Comparison of ENCODE assay signal across 8 cellular contexts in genomic region chr5:127517480-127518318, GRCh38. TPM values are rescaled to one million over a fixed set of nuclear protein-coding genes. Genes with fewer than 3 reads are reported as not detected.
DNase-seq lines count a peak whose midpoint lies in the region; ATAC-seq lines count a peak whose summit lies in the region.

TSS of gene PRRC1 (plus strand) at chr5:127517640. CDS start at chr5:127523480, 5,840 bp downstream.

- H3K4me3 Mint-ChIP-seq in CD4-positive, alpha-beta memory T cell, result peak within 1 kb of the TSS; percentile 87 to 93 (median 90)

- H3K36me3 Mint-ChIP-seq in CD4-positive, alpha-beta memory T cell, result peaks cover 27 to 28% of the 10 kb centered on the region in 2 donors

- POLR2A ChIA-PET in CD4-positive, alpha-beta memory T cell (lab: Charles Lee; ENCODE audit: partially characterized antibody), result interaction anchor here (0.6 to 2.9 kb wide), 10 partner anchors 11 to 1578 kb away, joined by 3 to 6 read pairs (median 4); no protein-coding TSS in a partner anchor

- H3K27me3 ChIP-seq in CD4-positive, alpha-beta memory T cell (ENCODE audit: insufficient read depth, low read length), result peaks cover under 1% of the 10 kb centered on the region
- H3K27me3 ChIP-seq in endocrine pancreas (ENCODE audit: control insufficient read depth, insufficient read depth, low read length), result no peaks in the 10 kb centered on the region

- ATAC-seq in GM19438 (IDR thresholded peaks at IDR 0.05; ENCODE audit: low read depth, unreplicated experiment) (peak; percentile 90), HG03571 (IDR thresholded peaks at IDR 0.05; ENCODE audit: unreplicated experiment) (peak; percentile 92)

- H3K27ac Mint-ChIP-seq in CD4-positive, alpha-beta memory T cell, result peak within 1 kb of the TSS; percentile 70 to 93 (median 88)

- H3K4me3 ChIP-seq in CD4-positive, alpha-beta memory T cell (ENCODE audit: low read length in 2 of 2), result peak within 1 kb of the TSS; percentile 79 to 97
- peak within 1 kb of the TSS; percentile 95 for H3K4me3 ChIP-seq in endocrine pancreas (ENCODE audit: control insufficient read depth, insufficient read depth, low read length)

- intact Hi-C loops in CD4-positive, alpha-beta memory T cell (cut with micrococcal nuclease), result loop anchor here (1.0 to 10.0 kb wide), 5 partner anchors 488 to 1575 kb away; partner anchors contain the start of genes GRAMD2B, ISOC1, LMNB1 and SLC12A2

- H3K4me1 ChIP-seq in CD4-positive, alpha-beta memory T cell (ENCODE audit: insufficient read depth, low read length), result peaks cover 25% of the 10 kb centered on the region
- peaks cover 11% of the 10 kb centered on the region for H3K4me1 ChIP-seq in endocrine pancreas (ENCODE audit: control insufficient read depth, insufficient read depth, low read length)

- CTCF ChIA-PET in CD4-positive, alpha-beta memory T cell (lab: Charles Lee; ENCODE audit: partially characterized antibody), result interaction anchor here (1.0 to 1.5 kb wide), 3 partner anchors 11 to 740 kb away, joined by 3 to 5 read pairs (median 4); no protein-coding TSS in a partner anchor

- H3K9ac ChIP-seq in endocrine pancreas (ENCODE audit: control insufficient read depth, insufficient read depth, low read length), result peak within 1 kb of the TSS; percentile 75

- H3K27me3 Mint-ChIP-seq in CD4-positive, alpha-beta memory T cell, result peaks cover 4% of the 10 kb centered on the region in 2 donors

- H3K9me3 Mint-ChIP-seq in CD4-positive, alpha-beta memory T cell, result peaks cover 0 to 11% (median 8%) of the 10 kb centered on the region in 8 donors

- peak within 1 kb of the TSS; percentile 87 for H3K27ac ChIP-seq in CD4-positive, alpha-beta memory T cell (ENCODE audit: low read depth, low read length)

- no peaks in the 10 kb centered on the region for H3K36me3 ChIP-seq in CD4-positive, alpha-beta memory T cell (ENCODE audit: insufficient read depth, low read length)
- no peaks in the 10 kb centered on the region for H3K36me3 ChIP-seq in endocrine pancreas (ENCODE audit: control insufficient read depth, insufficient read depth, low read length)

- H3K9me3 ChIP-seq in CD4-positive, alpha-beta memory T cell (ENCODE audit: control insufficient read depth in 1 of 2, low read length in 2 of 2), result no peaks in the 10 kb centered on the region
- H3K9me3 ChIP-seq in endocrine pancreas (ENCODE audit: control insufficient read depth, low read length), result no peaks in the 10 kb centered on the region

- DNase-seq in CD4-positive, alpha-beta memory T cell, result peak; percentile 74 to 83 (median 76)
- DNase-seq in NOMO-1 (lab: John Stamatoyannopoulos, UW; ENCODE audit: unreplicated experiment in 2 of 2) (peak; percentile 81 to 88), mesenteric fat pad (ENCODE audit: low spot score) (peak; percentile 91)
- peak; percentile 65 for DNase-seq in activated CD8-positive, alpha-beta memory T cell treated with anti-CD3 and anti-CD28 coated beads for 4 hours (ENCODE audit: low read depth in 2 of 2)
- peak; percentile 62 for DNase-seq in stimulated activated CD8-positive, alpha-beta memory T cell treated with anti-CD3 and anti-CD28 coated beads, Interleukin-15, amount 100 ng/mL, for 24 hours (ENCODE audit: low read depth)

- H3K4me1 Mint-ChIP-seq in CD4-positive, alpha-beta memory T cell, result peaks cover 26 to 45% (median 34%) of the 10 kb centered on the region in 4 donors

RNA-seq across cellular contexts. Expression of gene PRRC1, which starts in this region (rescaled TPM):
- 10 to 100 TPM; 57.0 to 59.9 TPM for total RNA-seq in CD4-positive, alpha-beta memory T cell
- polyA plus RNA-seq in CD4-positive, alpha-beta memory T cell, result 10 to 100 TPM; 38.7 to 43.1 TPM
- 47.5 TPM for total RNA-seq in mesenteric fat pad

Comparison
In these comparisons a context has a peak if more than half of its experiments do, and no peak if none do; other contexts are left out.
1. Peak in every context shown above with its lines: DNase-seq, ATAC-seq, H3K4me3 ChIP-seq and H3K27ac ChIP-seq.